1 cellular context compared by ENCODE assay signal in the genomic region with DNA sequence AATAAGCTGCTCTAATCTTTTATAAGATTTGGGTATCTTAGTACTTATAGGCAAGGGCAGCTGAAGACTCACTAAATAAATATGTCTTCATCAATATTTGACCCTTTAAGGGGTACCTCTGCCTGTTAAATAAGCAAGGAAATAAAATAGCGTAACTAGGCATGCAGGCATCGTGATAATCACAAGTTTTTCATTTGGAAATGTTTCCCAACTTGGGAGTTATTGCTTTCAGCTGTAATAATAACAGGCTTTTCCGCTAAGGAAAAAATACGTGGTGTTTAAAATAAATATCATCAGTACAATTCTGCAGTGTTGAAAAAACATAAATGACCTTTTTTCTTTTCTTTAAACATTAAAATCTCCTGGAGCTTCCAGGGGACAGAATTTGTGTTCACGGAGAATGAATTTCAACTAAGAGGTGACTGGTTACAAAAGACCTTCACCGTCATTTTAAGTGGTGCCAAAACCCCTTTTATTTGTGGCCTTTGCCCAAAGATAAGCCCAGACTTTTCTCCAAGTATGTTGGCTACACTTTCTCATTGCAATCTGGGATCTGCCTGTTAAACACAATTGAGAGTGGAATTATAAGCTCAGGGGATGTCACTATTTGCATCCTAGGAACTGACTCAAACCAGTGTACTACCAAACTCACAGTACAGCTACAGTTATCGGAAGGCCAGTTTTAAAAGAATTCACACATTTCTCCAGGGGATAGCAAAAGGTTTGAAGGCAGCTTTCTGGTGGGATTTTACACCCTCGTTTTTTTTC.
TF ChIP-seq lines count a peak whose summit lies in the region.

No MANE protein-coding gene starts in this region.

TF ChIP-seq in SK-N-SH treated with all-trans-retinoic acid at 6 μM for 48 hours, 23 proteins besides CTCF, POLR2A, EP300 and RAD21 (continued from another document):
- TF ChIP-seq, protein P1, sequence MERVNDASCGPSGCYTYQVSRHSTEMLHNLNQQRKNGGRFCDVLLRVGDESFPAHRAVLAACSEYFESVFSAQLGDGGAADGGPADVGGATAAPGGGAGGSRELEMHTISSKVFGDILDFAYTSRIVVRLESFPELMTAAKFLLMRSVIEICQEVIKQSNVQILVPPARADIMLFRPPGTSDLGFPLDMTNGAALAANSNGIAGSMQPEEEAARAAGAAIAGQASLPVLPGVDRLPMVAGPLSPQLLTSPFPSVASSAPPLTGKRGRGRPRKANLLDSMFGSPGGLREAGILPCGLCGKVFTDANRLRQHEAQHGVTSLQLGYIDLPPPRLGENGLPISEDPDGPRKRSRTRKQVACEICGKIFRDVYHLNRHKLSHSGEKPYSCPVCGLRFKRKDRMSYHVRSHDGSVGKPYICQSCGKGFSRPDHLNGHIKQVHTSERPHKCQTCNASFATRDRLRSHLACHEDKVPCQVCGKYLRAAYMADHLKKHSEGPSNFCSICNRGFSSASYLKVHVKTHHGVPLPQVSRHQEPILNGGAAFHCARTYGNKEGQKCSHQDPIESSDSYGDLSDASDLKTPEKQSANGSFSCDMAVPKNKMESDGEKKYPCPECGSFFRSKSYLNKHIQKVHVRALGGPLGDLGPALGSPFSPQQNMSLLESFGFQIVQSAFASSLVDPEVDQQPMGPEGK (CRISPR knock-in tag; IDR thresholded peaks at IDR 0.05; ENCODE audit: borderline replicate concordance): no peak
